2 cellular contexts compared by ENCODE assay signal in the genomic region with DNA sequence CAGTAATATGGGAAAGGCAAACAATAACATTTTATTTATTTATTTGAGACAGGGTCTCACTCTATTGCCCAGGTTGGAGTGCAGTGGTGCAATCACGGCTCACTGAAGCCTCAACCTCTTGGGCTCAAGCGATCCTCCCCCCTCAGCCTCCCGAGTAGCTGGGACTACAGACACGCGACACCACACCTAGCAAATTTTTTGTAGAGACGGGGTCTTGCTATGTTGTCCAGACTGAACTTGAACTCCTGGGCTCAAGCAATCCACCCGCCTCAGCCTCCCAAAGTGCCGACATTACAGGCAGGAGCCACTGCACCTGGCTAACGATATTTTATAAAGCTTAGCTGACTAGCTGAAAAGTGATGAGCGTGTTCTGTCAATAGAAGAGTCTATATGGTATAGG.
TF ChIP-seq lines count a peak whose summit lies in the region.

No MANE protein-coding gene starts in this region.

TF ChIP-seq in HepG2, 621 proteins besides CTCF, POLR2A, EP300 and RAD21:
- no peak for TF ChIP-seq SALL2 (CRISPR knock-in tag; IDR thresholded peaks at IDR 0.05)
- peak; percentile 63 for TF ChIP-seq ZNF121 (CRISPR knock-in tag; IDR thresholded peaks at IDR 0.05)
- no peak for TF ChIP-seq ZNF850 (CRISPR knock-in tag; conservative IDR thresholded peaks at IDR 0.05)
- TF ChIP-seq NFE2L1 (CRISPR knock-in tag; IDR thresholded peaks at IDR 0.05; ENCODE audit: borderline replicate concordance) = no peak

TF ChIP-seq in WTC11, 78 proteins besides CTCF, POLR2A, EP300 and RAD21:
- peak; percentile 51; the same call in 1 of the 2 replicates for TF ChIP-seq ZNF121 (CRISPR knock-in tag; IDR thresholded peaks at IDR 0.05)
- TF ChIP-seq, protein P1, sequence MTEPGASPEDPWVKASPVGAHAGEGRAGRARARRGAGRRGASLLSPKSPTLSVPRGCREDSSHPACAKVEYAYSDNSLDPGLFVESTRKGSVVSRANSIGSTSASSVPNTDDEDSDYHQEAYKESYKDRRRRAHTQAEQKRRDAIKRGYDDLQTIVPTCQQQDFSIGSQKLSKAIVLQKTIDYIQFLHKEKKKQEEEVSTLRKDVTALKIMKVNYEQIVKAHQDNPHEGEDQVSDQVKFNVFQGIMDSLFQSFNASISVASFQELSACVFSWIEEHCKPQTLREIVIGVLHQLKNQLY (CRISPR knock-in tag; IDR thresholded peaks at IDR 0.05) = no peak
TF ChIP-seq in WTC11: peak in this region for 1.
